ENCODE assay signal across 9 cellular contexts in genomic region chr6:159716247-159717086, GRCh38. TPM values are rescaled to one million over a fixed set of nuclear protein-coding genes. Genes with fewer than 3 reads are reported as not detected.
DNase-seq lines count a peak whose midpoint lies in the region; ATAC-seq, FAIRE-seq and TF ChIP-seq lines count a peak whose summit lies in the region.
"Had no signal": no experiment of that assay in that cellular context is flagged by ENCODE, and none has a peak within 500 bp of the region (broad histone marks: within the 10 kb centered on the region; RNA-seq: fewer than 3 reads in every experiment).

No MANE protein-coding gene starts in this region.

- CTCF ChIA-PET in activated CD4-positive, alpha-beta T cell treated with anti-CD3 and anti-CD28 coated beads, Interleukin-2, amount 10 ng/mL, durations not matched to agents 7 days and 5 days (lab: Charles Lee) = interaction anchor here (0.6 kb wide), 1 partner anchor 15 kb away, joined by 3 read pairs; no protein-coding TSS in a partner anchor

- peaks cover 8% of the 10 kb centered on the region for H3K4me1 Mint-ChIP-seq in activated CD4-positive, alpha-beta T cell treated with anti-CD3 and anti-CD28 coated beads, Interleukin-2, amount 10 ng/mL, durations not matched to agents 7 days and 5 days

- intact Hi-C loops in upper lobe of right lung (cut with DNase I) = no loop called here

- no peak for FAIRE-seq in bronchial epithelial cell (lab: Jason Lieb, UNC)
- FAIRE-seq: TTC549 had no signal

- TF ChIP-seq CTCF in bronchial epithelial cell (IDR thresholded peaks at IDR 0.05; ENCODE audit: insufficient read depth, low read length, severe bottlenecking) (no peak), liver (IDR thresholded peaks at IDR 0.05; ENCODE audit: low read depth, low read length, missing input control) (no peak), upper lobe of right lung (IDR thresholded peaks at IDR 0.05) (no peak)

- H3K9me3 Mint-ChIP-seq in activated CD4-positive, alpha-beta T cell treated with anti-CD3 and anti-CD28 coated beads, Interleukin-2, amount 10 ng/mL, durations not matched to agents 7 days and 5 days = no peaks in the 10 kb centered on the region

- H3K4me3 Mint-ChIP-seq in activated CD4-positive, alpha-beta T cell treated with anti-CD3 and anti-CD28 coated beads, Interleukin-2, amount 10 ng/mL, durations not matched to agents 7 days and 5 days = no peak overlapping the region

- no peak overlapping the region for H3K9ac ChIP-seq in liver (ENCODE audit: low read depth in 1 of 2, low read length in 2 of 2)

- no peak overlapping the region for H3K27ac Mint-ChIP-seq in activated CD4-positive, alpha-beta T cell treated with anti-CD3 and anti-CD28 coated beads, Interleukin-2, amount 10 ng/mL, durations not matched to agents 7 days and 5 days

- H3K9me3 ChIP-seq in liver (ENCODE audit: control insufficient read depth in 4 of 4, low read length in 3 of 4) (no peaks in the 10 kb centered on the region), upper lobe of right lung (no peaks in the 10 kb centered on the region)

- H3K36me3 ChIP-seq in bronchial epithelial cell (ENCODE audit: control insufficient read depth, insufficient read depth, low read length) (no peaks in the 10 kb centered on the region), liver (ENCODE audit: control insufficient read depth in 4 of 4, insufficient read depth in 3 of 4, low read depth in 1 of 4, low read length in 3 of 4) (no peaks in the 10 kb centered on the region), upper lobe of right lung (no peaks in the 10 kb centered on the region)

- H3K27ac ChIP-seq in liver (ENCODE audit: low read depth in 1 of 2, low read length in 2 of 2) = peak overlapping the region; percentile 56 to 69
- peak overlapping the region; percentile 71 for H3K27ac ChIP-seq in upper lobe of right lung

- peak; percentile 33 for DNase-seq in SKM-1 treated with dmso at 0.1 percent for 144 hours (lab: John Stamatoyannopoulos, UW; ENCODE audit: unreplicated experiment)
- no peak for DNase-seq in SKM-1 (lab: John Stamatoyannopoulos, UW; ENCODE audit: unreplicated experiment)
- peak; percentile 97 for DNase-seq in bronchial epithelial cell (ENCODE audit: low read depth)
- no peak for DNase-seq in upper lobe of right lung
- no peak for DNase-seq in activated CD4-positive, alpha-beta T cell treated with anti-CD3 and anti-CD28 coated beads, Interleukin-2, amount 10 ng/mL, durations not matched to agents 7 days and 5 days

- H3K27me3 Mint-ChIP-seq in activated CD4-positive, alpha-beta T cell treated with anti-CD3 and anti-CD28 coated beads, Interleukin-2, amount 10 ng/mL, durations not matched to agents 7 days and 5 days = no peaks in the 10 kb centered on the region

- POLR2A ChIA-PET in activated CD4-positive, alpha-beta T cell treated with anti-CD3 and anti-CD28 coated beads, Interleukin-2, amount 10 ng/mL, durations not matched to agents 7 days and 5 days (lab: Charles Lee) = no interaction called here

- H3K4me3 ChIP-seq in bronchial epithelial cell (ENCODE audit: low read depth, low read length) = no peak overlapping the region
- H3K4me3 ChIP-seq in liver (ENCODE audit: low read depth in 1 of 3, low read length in 3 of 3) = no peak overlapping the region
- no peak overlapping the region for H3K4me3 ChIP-seq in upper lobe of right lung

- 48% methylated on average over 5 of the region's 5 CpGs for WGBS in liver

- H3K4me1 ChIP-seq in liver (ENCODE audit: control insufficient read depth in 4 of 4, insufficient read depth in 4 of 4, low read length in 3 of 4) = peaks cover 0 to 6% (median 1%) of the 10 kb centered on the region in 4 donors
- H3K4me1 ChIP-seq in upper lobe of right lung = peaks cover 26% of the 10 kb centered on the region

- TF ChIP-seq RAD21 in liver (IDR thresholded peaks at IDR 0.05) = peak in 1 of 2 donors; percentile 7

- ATAC-seq in upper lobe of right lung (peak; percentile 87), HG02981 (IDR thresholded peaks at IDR 0.05; ENCODE audit: unreplicated experiment) (no peak), HG03378 (IDR thresholded peaks at IDR 0.05; ENCODE audit: unreplicated experiment) (no peak)

- H3K36me3 Mint-ChIP-seq in activated CD4-positive, alpha-beta T cell treated with anti-CD3 and anti-CD28 coated beads, Interleukin-2, amount 10 ng/mL, durations not matched to agents 7 days and 5 days (ENCODE audit: low read depth) = peaks cover 4% of the 10 kb centered on the region

- H3K27me3 ChIP-seq in bronchial epithelial cell (ENCODE audit: control insufficient read depth, insufficient read depth, low read length) = no peaks in the 10 kb centered on the region
- H3K27me3 ChIP-seq in liver (ENCODE audit: control insufficient read depth in 4 of 4, insufficient read depth in 4 of 4, low read length in 3 of 4) = no peaks in the 10 kb centered on the region
- no peaks in the 10 kb centered on the region for H3K27me3 ChIP-seq in upper lobe of right lung

TF ChIP-seq in liver, 16 proteins besides CTCF, POLR2A, EP300 and RAD21:
- TF ChIP-seq JUND (IDR thresholded peaks at IDR 0.05) (peak in 1 of 2 donors; percentile 73), RXRA (IDR thresholded peaks at IDR 0.05) (peak in 1 of 2 donors; percentile 41), SP1 (IDR thresholded peaks at IDR 0.05) (no peak), REST (IDR thresholded peaks at IDR 0.05) (peak; percentile 12), FOXA2 (IDR thresholded peaks at IDR 0.05) (no peak), HNF4A (conservative IDR thresholded peaks at IDR 0.05) (peak in 1 of 2 donors; percentile 50), YY1 (IDR thresholded peaks at IDR 0.05) (peak; percentile 95)

RNA-seq across cellular contexts. Expression of gene WTAP, which starts 10.8 kb away (rescaled TPM):
- total RNA-seq in bronchial epithelial cell (115 and 125 TPM in 2 replicates), liver (10 to 100 TPM; 34.9 to 43.8 TPM), upper lobe of right lung (77.4 TPM)
- 10 to 100 TPM; 21.0 to 38.0 TPM for polyA plus RNA-seq in liver
- 100 to 1,000 TPM; 120 to 131 TPM for total RNA-seq in activated CD4-positive, alpha-beta T cell treated with anti-CD3 and anti-CD28 coated beads, Interleukin-2, amount 10 ng/mL, durations not matched to agents 7 days and 5 days

RNA-seq across cellular contexts. Expression of gene SOD2, which starts 23.4 kb away (rescaled TPM):
- total RNA-seq in bronchial epithelial cell (62.5 and 71.3 TPM in 2 replicates), liver (100 to 1,000 TPM; 292 to 952 TPM), upper lobe of right lung (374 TPM)
- 100 to 1,000 TPM; 143 to 722 TPM for polyA plus RNA-seq in liver
- 10 to 100 TPM; 62.9 to 64.0 TPM for total RNA-seq in activated CD4-positive, alpha-beta T cell treated with anti-CD3 and anti-CD28 coated beads, Interleukin-2, amount 10 ng/mL, durations not matched to agents 7 days and 5 days

RNA-seq across cellular contexts. Expression of gene ACAT2, which starts 45.4 kb away (rescaled TPM):
- total RNA-seq in bronchial epithelial cell = 17.5 and 42.9 TPM in 2 replicates
- total RNA-seq in liver = 10 to 100 TPM; 89.9 to 98.4 TPM
- 100 to 1,000 TPM in 1 of 2 donors, 10 to 100 TPM in 1; 68.2 to 116 TPM for polyA plus RNA-seq in liver
- total RNA-seq in upper lobe of right lung = 52.6 TPM
- total RNA-seq in activated CD4-positive, alpha-beta T cell treated with anti-CD3 and anti-CD28 coated beads, Interleukin-2, amount 10 ng/mL, durations not matched to agents 7 days and 5 days = 10 to 100 TPM; 58.4 to 65.8 TPM

Comparison
In these comparisons a context has a peak if more than half of its experiments do, and no peak if none do; other contexts are left out.
1. DNase-seq: peak in SKM-1 treated with dmso at 0.1 percent for 144 hours (single experiment) and bronchial epithelial cell (single experiment); none in SKM-1 (single experiment), upper lobe of right lung (single experiment) and activated CD4-positive, alpha-beta T cell treated with anti-CD3 and anti-CD28 coated beads, Interleukin-2, amount 10 ng/mL, durations not matched to agents 7 days and 5 days (single experiment).